Comparison of ENCODE assay signal across 18 cellular contexts in genomic region chr11:68658661-68659060, GRCh38. TPM values are rescaled to one million over a fixed set of nuclear protein-coding genes. Genes with fewer than 3 reads are reported as not detected.
DNase-seq lines count a peak whose midpoint lies in the region; ATAC-seq and TF ChIP-seq lines count a peak whose summit lies in the region.
"Had no signal": no experiment of that assay in that cellular context is flagged by ENCODE, and none has a peak within 500 bp of the region (broad histone marks: within the 10 kb centered on the region; RNA-seq: fewer than 3 reads in every experiment).

No MANE protein-coding gene starts in this region.

- peak; percentile 37 for ATAC-seq in lung (ENCODE audit: insufficient read depth, low FRiP score)
- no peak for ATAC-seq in GM21515 (IDR thresholded peaks at IDR 0.05; ENCODE audit: unreplicated experiment)
- ATAC-seq: natural killer cell treated with Interleukin-12 subunit alpha and Interleukin-12 subunit beta and Interleukin-15 and Interleukin-18, amount 100 ng/mL, for 72 hours had no signal

- H3K36me3 ChIP-seq in breast epithelium (no peaks in the 10 kb centered on the region), mammary epithelial cell (ENCODE audit: insufficient read depth, low read length) (no peaks in the 10 kb centered on the region), lung (ENCODE audit: control insufficient read depth in 2 of 2, insufficient read depth in 2 of 2, low read length in 2 of 2) (no peaks in the 10 kb centered on the region), tibial nerve (no peaks in the 10 kb centered on the region)
- H3K36me3 ChIP-seq: ascending aorta, esophagus muscularis mucosa, thoracic aorta had no signal

- H3K27me3 ChIP-seq in breast epithelium (no peaks in the 10 kb centered on the region), mammary epithelial cell (ENCODE audit: insufficient read depth, low read length) (peaks cover 5% of the 10 kb centered on the region), lung (ENCODE audit: control insufficient read depth, insufficient read depth) (no peaks in the 10 kb centered on the region), tibial nerve (peaks cover 0 to under 1% of the 10 kb centered on the region in 2 donors)
- H3K27me3 ChIP-seq: ascending aorta had no signal

- H4K20me1 ChIP-seq in mammary epithelial cell (ENCODE audit: insufficient read depth, low read length), result no peaks in the 10 kb centered on the region

- intact Hi-C loops in breast epithelium (cut with DNase I; ENCODE audit: low total_unique reads), result no loop called here
- intact Hi-C loops in mammary epithelial cell (cut with micrococcal nuclease), result no loop called here

- no peaks in the 10 kb centered on the region for H3K79me2 ChIP-seq in mammary epithelial cell (ENCODE audit: insufficient read depth, low read length)

- TF ChIP-seq CTCF in breast epithelium (IDR thresholded peaks at IDR 0.05) (no peak), mammary epithelial cell (conservative IDR thresholded peaks at IDR 0.05 in 1 of 2, IDR thresholded peaks at IDR 0.05 in 1 of 2; ENCODE audit: extremely low read depth in 1 of 2, insufficient read depth in 1 of 2, low read depth in 1 of 2, low read length in 2 of 2) (no peak), cardiac fibroblast (IDR thresholded peaks at IDR 0.05; ENCODE audit: low read depth, low read length) (no peak), lung (IDR thresholded peaks at IDR 0.05; ENCODE audit: control extremely low read depth, extremely low read depth) (no peak), tibial nerve (IDR thresholded peaks at IDR 0.05) (no peak)

- dilution Hi-C loops in mammary epithelial cell (cut with HindIII; ENCODE audit: low sequenced_read_pairs), result no loop called here

- H3K27ac ChIP-seq in breast epithelium (peak overlapping the region; percentile 84 to 96), mammary epithelial cell (ENCODE audit: insufficient read depth, low read depth, low read length) (no peak overlapping the region), lung (ENCODE audit: low read depth in 1 of 2, low read length in 1 of 2) (no peak overlapping the region), tibial nerve (peak overlapping the region in 2 of 4 donors; percentile 75 to 82)
- H3K27ac ChIP-seq: ascending aorta, thoracic aorta had no signal

- DNase-seq in breast epithelium (ENCODE audit: low spot score in 2 of 2) (peak in 1 of 2 donors; percentile 48), mammary epithelial cell (no peak), cardiac fibroblast (ENCODE audit: low read depth in 2 of 2) (peak; percentile 62 to 72), lung (ENCODE audit: low spot score) (no peak), tibial nerve (ENCODE audit: low spot score in 2 of 2) (peak; percentile 27 to 52), NCI-H1092 treated with DMSO at 0.1 percent for 48 hours (lab: John Stamatoyannopoulos, UW) (no peak), kidney tubule cell (ENCODE audit: low spot score) (no peak)
- DNase-seq: 8988T; activated CD4-positive, CD25-positive, alpha-beta regulatory T cell; activated gamma-delta T cell; CD4-positive, alpha-beta T cell; retina; stimulated activated CD4-positive, alpha-beta T cell treated with anti-CD3 and anti-CD28 coated beads, Interleukin-2, amount 100 ng/mL, for 24 hours had no signal

- H2AFZ ChIP-seq in mammary epithelial cell (ENCODE audit: low read depth, low read length), result no peak overlapping the region

- TF ChIP-seq EP300 in tibial nerve (IDR thresholded peaks at IDR 0.05), result no peak

- 72% methylated on average over 8 of the region's 13 CpGs for WGBS in mammary epithelial cell (ENCODE audit: low coverage, missing lambda C conversion rate)
- 82 to 85% methylated on average over 13 of the region's 13 CpGs for WGBS in lung, 2 donors
- 35 to 37% methylated on average over 13 of the region's 13 CpGs for WGBS in tibial nerve, 2 donors

- CTCF ChIA-PET in mammary epithelial cell (lab: Charles Lee; ENCODE audit: low non-redundant PET), result no interaction called here

- no peak for TF ChIP-seq POLR2A in breast epithelium (IDR thresholded peaks at IDR 0.05)
- no peak for TF ChIP-seq POLR2A in tibial nerve (IDR thresholded peaks at IDR 0.05)

- no TSS peak for BruUV-seq in mammary epithelial cell (replicated peaks; lab: Mats Ljungman, UMichigan)

- H3K4me1 ChIP-seq in breast epithelium (peaks cover 4 to 10% of the 10 kb centered on the region in 2 donors), mammary epithelial cell (ENCODE audit: insufficient read depth, low read length) (no peaks in the 10 kb centered on the region), lung (ENCODE audit: control insufficient read depth in 2 of 2, insufficient read depth in 2 of 2, low read length in 2 of 2) (no peaks in the 10 kb centered on the region), tibial nerve (peaks cover 0 to 14% (median 7%) of the 10 kb centered on the region in 4 donors)
- H3K4me1 ChIP-seq: ascending aorta had no signal

- H3K4me2 ChIP-seq in mammary epithelial cell (ENCODE audit: insufficient read depth, low read depth, low read length), result no peak overlapping the region

- in situ Hi-C loops in mammary epithelial cell (cut with MboI; ENCODE audit: low sequenced_read_pairs in 2 of 2), result no loop called here

- peaks cover 7 to 8% of the 10 kb centered on the region in 2 donors for H3K9me3 ChIP-seq in breast epithelium
- H3K9me3 ChIP-seq in mammary epithelial cell (replicated peaks; ENCODE audit: insufficient read depth, low read length), result no peaks in the 10 kb centered on the region
- H3K9me3 ChIP-seq in lung (ENCODE audit: control insufficient read depth in 2 of 2, insufficient read depth in 1 of 2, low read length in 1 of 2), result peaks cover 0 to 8% of the 10 kb centered on the region in 2 donors
- peaks cover 0 to 20% (median 0%) of the 10 kb centered on the region in 4 donors for H3K9me3 ChIP-seq in tibial nerve
- H3K9me3 ChIP-seq: ascending aorta, thoracic aorta had no signal

- peak overlapping the region in 1 of 3 donors; percentile 37 for H3K4me3 ChIP-seq in breast epithelium
- H3K4me3 ChIP-seq in mammary epithelial cell (replicated peaks in 1 of 3; ENCODE audit: insufficient read depth in 1 of 3, low read depth in 2 of 3, low read length in 3 of 3), result no peak overlapping the region
- H3K4me3 ChIP-seq in cardiac fibroblast (replicated peaks in 1 of 2; ENCODE audit: low read depth in 2 of 2, low read length in 2 of 2), result no peak overlapping the region
- no peak overlapping the region for H3K4me3 ChIP-seq in lung
- H3K4me3 ChIP-seq in tibial nerve, result no peak overlapping the region
- H3K4me3 ChIP-seq: ascending aorta, esophagus muscularis mucosa, thoracic aorta had no signal

- no peak overlapping the region for H3K9ac ChIP-seq in mammary epithelial cell (ENCODE audit: insufficient read depth, low read length)

RNA-seq across cellular contexts. Expression of gene GAL, which starts 25.7 kb away (rescaled TPM):
- total RNA-seq in breast epithelium (1 to 10 TPM in 2 of 3 donors, under 1 TPM in 1; 0.64 to 5.7 (median 1.3) TPM), mammary epithelial cell (1 to 10 TPM; 1.8 to 2.2 TPM), lung (under 1 TPM in 1 of 2 donors, not detected in 1; 0.61 TPM), tibial nerve (1 to 10 TPM in 1 of 4 donors, not detected in 3; 3.3 TPM)
- polyA plus RNA-seq in mammary epithelial cell (0.75 TPM), lung (1 to 10 TPM in 1 of 2 donors, not detected in 1; 1.8 TPM)
- polyA minus RNA-seq in mammary epithelial cell, result not detected
- total RNA-seq: ascending aorta; CD4-positive, alpha-beta T cell; thoracic aorta had no signal

Comparison
In these comparisons a context has a peak if more than half of its experiments do, and no peak if none do; other contexts are left out.
1. H3K27ac ChIP-seq: peak in breast epithelium (2 of 2); none in mammary epithelial cell (single experiment) and lung (0 of 2).
2. DNase-seq: peak in cardiac fibroblast (2 of 2) and tibial nerve (2 of 2); none in mammary epithelial cell (single experiment), lung (single experiment), NCI-H1092 treated with DMSO at 0.1 percent for 48 hours (single experiment) and kidney tubule cell (single experiment).